ENCODE assay signal across 18 cellular contexts in the genomic region with DNA sequence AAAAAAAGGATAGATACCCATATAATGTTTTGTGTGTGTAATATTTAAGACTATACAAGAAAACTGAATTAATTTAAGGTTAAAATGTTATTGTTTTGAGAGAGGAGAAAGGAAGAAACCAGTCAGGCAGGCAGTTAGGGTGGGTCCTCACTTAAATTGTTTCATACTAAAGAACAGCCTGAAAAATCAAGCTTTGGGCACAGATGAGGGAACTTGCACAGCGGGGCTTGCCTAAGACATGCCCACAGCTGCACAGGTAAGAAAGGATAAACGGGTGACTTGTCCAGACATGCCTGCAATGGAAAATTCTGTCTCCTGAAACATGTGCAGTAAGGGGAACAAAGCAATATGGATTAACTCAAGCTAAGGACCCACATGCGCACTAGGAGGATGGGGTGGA.
DNase-seq lines count a peak whose midpoint lies in the region; ATAC-seq and TF ChIP-seq lines count a peak whose summit lies in the region.
"Had no signal": no experiment of that assay in that cellular context is flagged by ENCODE, and none has a peak within 500 bp of the region (broad histone marks: within the 10 kb centered on the region; RNA-seq: fewer than 3 reads in every experiment).

No MANE protein-coding gene starts in this region.

- DNase-seq in MCF 10A (ENCODE audit: unreplicated experiment) (peak; percentile 24), breast epithelium (ENCODE audit: low spot score in 2 of 2) (no peak), WERI-Rb-1 (peak; percentile 15), tibial artery (no peak), RPMI8226 (no peak)
- DNase-seq: ACHN, DMS79, HFFc6, NCI-H1436 treated with DMSO at 0.1 percent for 48 hours, NCI-H2029, NCI-H82, OCI-M1, SHP77 had no signal

- ATAC-seq in esophagus mucosa (peak; percentile 63), GM21825 (IDR thresholded peaks at IDR 0.05; ENCODE audit: unreplicated experiment) (no peak)
- ATAC-seq: K562 had no signal

- TF ChIP-seq CTCF in MCF 10A (IDR thresholded peaks at IDR 0.05; ENCODE audit: unreplicated experiment), result no peak
- no peak for TF ChIP-seq CTCF in breast epithelium (IDR thresholded peaks at IDR 0.05)
- TF ChIP-seq CTCF in WERI-Rb-1 (IDR thresholded peaks at IDR 0.05; ENCODE audit: low read depth, low read length), result no peak
- no peak for TF ChIP-seq CTCF in tibial artery (IDR thresholded peaks at IDR 0.05)

- H3K4me1 ChIP-seq in breast epithelium (no peaks in the 10 kb centered on the region), tibial artery (peaks cover 0 to 10% (median 0%) of the 10 kb centered on the region in 4 donors)

- H3K27me3 ChIP-seq in breast epithelium, result no peaks in the 10 kb centered on the region
- H3K27me3 ChIP-seq in WERI-Rb-1 (ENCODE audit: insufficient read depth, low read depth, severe bottlenecking), result no peaks in the 10 kb centered on the region
- H3K27me3 ChIP-seq in tibial artery, result no peaks in the 10 kb centered on the region

- H3K36me3 ChIP-seq in breast epithelium, result no peaks in the 10 kb centered on the region
- H3K36me3 ChIP-seq in WERI-Rb-1, result no peaks in the 10 kb centered on the region
- H3K36me3 ChIP-seq in tibial artery, result peaks cover 0 to 16% (median 10%) of the 10 kb centered on the region in 3 donors

- no peak for TF ChIP-seq POLR2A in breast epithelium (IDR thresholded peaks at IDR 0.05)

- peak overlapping the region; percentile 94 for H3K27ac Mint-ChIP-seq in MCF 10A (ENCODE audit: low read depth, unreplicated experiment)
- H3K27ac Mint-ChIP-seq: HFFc6 had no signal

- H3K36me3 Mint-ChIP-seq in MCF 10A (ENCODE audit: insufficient read depth, unreplicated experiment), result no peaks in the 10 kb centered on the region

- intact Hi-C loops in MCF 10A (cut with micrococcal nuclease) (no loop called here), breast epithelium (cut with DNase I; ENCODE audit: low total_unique reads) (no loop called here), tibial artery (cut with DNase I; ENCODE audit: low total_unique reads) (loop anchor here (10.0 kb wide), 1 partner anchor 47 kb away; no protein-coding TSS in a partner anchor)

- no peaks in the 10 kb centered on the region for H3K9me3 Mint-ChIP-seq in MCF 10A (ENCODE audit: unreplicated experiment)

- CTCF ChIA-PET in MCF 10A (lab: Yijun Ruan, JAX), result interaction anchor here (0.6 to 1.4 kb wide), 2 partner anchors 12 to 616 kb away, joined by 4 read pairs; no protein-coding TSS in a partner anchor

- no TSS peak for BruUV-seq in MCF 10A (replicated peaks; lab: Mats Ljungman, UMichigan)

- POLR2A ChIA-PET in MCF 10A (lab: Yijun Ruan, JAX), result interaction anchor here (0.6 to 0.7 kb wide), 2 partner anchors 9 to 18 kb away, joined by 3 read pairs; no protein-coding TSS in a partner anchor

- H3K4me3 ChIP-seq in breast epithelium (no peak overlapping the region), WERI-Rb-1 (ENCODE audit: low read depth, low read length) (no peak overlapping the region), tibial artery (no peak overlapping the region)
- H3K4me3 ChIP-seq: K562, SK-N-MC had no signal

- H3K4me3 Mint-ChIP-seq in MCF 10A (ENCODE audit: unreplicated experiment), result no peak overlapping the region
- H3K4me3 Mint-ChIP-seq: HFFc6 had no signal

- no peaks in the 10 kb centered on the region for H3K4me1 Mint-ChIP-seq in MCF 10A (ENCODE audit: insufficient read depth, unreplicated experiment)

- H3K9me3 ChIP-seq in breast epithelium, result peaks cover 6% of the 10 kb centered on the region in 2 donors
- H3K9me3 ChIP-seq in WERI-Rb-1 (ENCODE audit: severe bottlenecking), result no peaks in the 10 kb centered on the region
- H3K9me3 ChIP-seq in tibial artery, result peaks cover 0 to 6% (median 0%) of the 10 kb centered on the region in 3 donors

- no peaks in the 10 kb centered on the region for H3K27me3 Mint-ChIP-seq in MCF 10A (ENCODE audit: insufficient read depth, unreplicated experiment)

- H3K27ac ChIP-seq in breast epithelium (no peak overlapping the region), WERI-Rb-1 (peak overlapping the region; percentile 19), tibial artery (no peak overlapping the region)
- H3K27ac ChIP-seq: C4-2B, SK-N-MC had no signal

Comparison
In these comparisons a context has a peak if more than half of its experiments do, and no peak if none do; other contexts are left out.
1. DNase-seq: peak in MCF 10A (single experiment) and WERI-Rb-1 (single experiment); none in breast epithelium (0 of 2), tibial artery (0 of 2) and RPMI8226 (single experiment).